35 cellular contexts compared by ENCODE assay signal in genomic region chr18:54962919-54963645, GRCh38. TPM values are rescaled to one million over a fixed set of nuclear protein-coding genes. Genes with fewer than 3 reads are reported as not detected.
"Had no signal": no experiment of that assay in that cellular context is flagged by ENCODE, and none has a peak within 500 bp of the region (broad histone marks: within the 10 kb centered on the region; RNA-seq: fewer than 3 reads in every experiment).

No MANE protein-coding gene starts in this region.

- H3K27ac ChIP-seq: adrenal gland, brain microvascular endothelial cell, coronary artery, dorsolateral prefrontal cortex, gastroesophageal sphincter, heart right ventricle, WERI-Rb-1 had no signal

- H3K27me3 ChIP-seq: brain microvascular endothelial cell had no signal

- H3K9me3 ChIP-seq: adrenal gland, gastroesophageal sphincter had no signal

- H3K9me3 Mint-ChIP-seq: activated CD4-positive, alpha-beta memory T cell treated with anti-CD3 and anti-CD28 coated beads for 36 hours; activated naive CD4-positive, alpha-beta T cell treated with anti-CD3 and anti-CD28 coated beads for 36 hours; activated naive CD4-positive, alpha-beta T cell treated with anti-CD3 and anti-CD28 coated beads, Interleukin-2, amount 50 U/mL, for 24 hours; activated naive CD8-positive, alpha-beta T cell treated with anti-CD3 and anti-CD28 coated beads for 36 hours; activated naive CD8-positive, alpha-beta T cell treated with anti-CD3 and anti-CD28 coated beads, Interleukin-2, amount 50 U/mL, for 24 hours; central memory CD8-positive, alpha-beta T cell; dendritic cell treated with granulocyte-macrophage colony-stimulating factor and Interleukin-4, amounts not matched to agents 40 ng/mL and 50 ng/mL, for 4 days; endodermal cell had no signal

- ATAC-seq: activated CD4-positive, alpha-beta T cell treated with anti-CD3 and anti-CD28 coated beads for 36 hours; activated CD8-positive, alpha-beta memory T cell treated with anti-CD3 and anti-CD28 coated beads, Interleukin-2, amount 10 ng/mL, durations not matched to agents 7 days and 5 days; activated CD8-positive, alpha-beta T cell treated with anti-CD3 and anti-CD28 coated beads, Interleukin-2, amount 10 ng/mL, durations not matched to agents 7 days and 5 days; activated naive CD8-positive, alpha-beta T cell treated with anti-CD3 and anti-CD28 coated beads, Interleukin-2, amount 50 U/mL, for 24 hours; esophagus mucosa; gastroesophageal sphincter; heart right ventricle; T-cell; T-helper 17 cell had no signal

- H3K4me1 Mint-ChIP-seq: activated CD4-positive, alpha-beta T cell treated with anti-CD3 and anti-CD28 coated beads for 36 hours; activated CD4-positive, alpha-beta T cell treated with anti-CD3 and anti-CD28 coated beads, Interleukin-2, amount 10 ng/mL, durations not matched to agents 24 days and 14 days; activated naive CD8-positive, alpha-beta T cell treated with anti-CD3 and anti-CD28 coated beads for 36 hours; activated naive CD8-positive, alpha-beta T cell treated with anti-CD3 and anti-CD28 coated beads, Interleukin-2, amount 50 U/mL, for 24 hours; central memory CD8-positive, alpha-beta T cell; endodermal cell had no signal

- DNase-seq: activated CD4-positive, alpha-beta memory T cell treated with anti-CD3 and anti-CD28 coated beads for 36 hours; activated CD4-positive, alpha-beta T cell treated with anti-CD3 and anti-CD28 coated beads for 36 hours; activated CD4-positive, alpha-beta T cell treated with anti-CD3 and anti-CD28 coated beads, Interleukin-2, amount 10 ng/mL, durations not matched to agents 24 days and 14 days; activated CD4-positive, CD25-positive, alpha-beta regulatory T cell; activated CD4-positive, CD25-positive, alpha-beta regulatory T cell treated with anti-CD3 and anti-CD28 coated beads, Interleukin-2, amount 50 U/mL, for 72 hours; activated CD8-positive, alpha-beta memory T cell treated with anti-CD3 and anti-CD28 coated beads, Interleukin-2, amount 10 ng/mL, durations not matched to agents 7 days and 5 days; activated CD8-positive, alpha-beta memory T cell treated with anti-CD3 and anti-CD28 coated beads, Interleukin-2, amount 50 U/mL, for 4 hours; activated CD8-positive, alpha-beta T cell treated with anti-CD3 and anti-CD28 coated beads, Interleukin-2, amount 10 ng/mL, durations not matched to agents 7 days and 5 days; activated effector memory CD4-positive, alpha-beta T cell treated with anti-CD3 and anti-CD28 coated beads, Interleukin-2, amount 50 U/mL, for 16 hours; activated naive CD4-positive, alpha-beta T cell treated with anti-CD3 and anti-CD28 coated beads for 36 hours; activated naive CD8-positive, alpha-beta T cell treated with anti-CD3 and anti-CD28 coated beads for 36 hours; activated naive CD8-positive, alpha-beta T cell treated with anti-CD3 and anti-CD28 coated beads, Interleukin-2, amount 50 U/mL, for 24 hours; activated T-cell treated with anti-CD3 and anti-CD28 coated beads, Interleukin-2, amount 50 U/mL, for 1 hour; activated T-cell treated with anti-CD3 and anti-CD28 coated beads, Interleukin-2, amount 50 U/mL, for 48 hours; adrenal gland; brain microvascular endothelial cell; dorsolateral prefrontal cortex; effector memory CD4-positive, alpha-beta T cell; endodermal cell; foreskin melanocyte; heart right ventricle; T-cell; T-helper 17 cell; T1000; WERI-Rb-1 had no signal

- H3K36me3 ChIP-seq: adrenal gland, brain microvascular endothelial cell, gastroesophageal sphincter, heart right ventricle, WERI-Rb-1 had no signal

- H3K27ac Mint-ChIP-seq: activated CD4-positive, alpha-beta memory T cell treated with anti-CD3 and anti-CD28 coated beads for 36 hours; activated CD4-positive, alpha-beta T cell treated with anti-CD3 and anti-CD28 coated beads for 36 hours; activated CD4-positive, alpha-beta T cell treated with anti-CD3 and anti-CD28 coated beads, Interleukin-2, amount 10 ng/mL, durations not matched to agents 24 days and 14 days; activated CD8-positive, alpha-beta memory T cell treated with anti-CD3 and anti-CD28 coated beads, Interleukin-2, amount 10 ng/mL, durations not matched to agents 7 days and 5 days; activated CD8-positive, alpha-beta T cell treated with anti-CD3 and anti-CD28 coated beads, Interleukin-2, amount 10 ng/mL, durations not matched to agents 7 days and 5 days; activated naive CD4-positive, alpha-beta T cell treated with anti-CD3 and anti-CD28 coated beads for 36 hours; activated naive CD4-positive, alpha-beta T cell treated with anti-CD3 and anti-CD28 coated beads, Interleukin-2, amount 50 U/mL, for 24 hours; activated naive CD8-positive, alpha-beta T cell treated with anti-CD3 and anti-CD28 coated beads for 36 hours; activated naive CD8-positive, alpha-beta T cell treated with anti-CD3 and anti-CD28 coated beads, Interleukin-2, amount 50 U/mL, for 24 hours; activated T-helper 1 cell treated with anti-CD3 and anti-CD28 coated beads, Interleukin-12 subunit alpha, Interleukin-12 subunit beta, Interleukin-2, Interleukin-4 antibody, amounts not matched to agents 30 ng/mL and 10 ng/mL and 1 ng/mL, durations not matched to agents 14 hours and 24 hours and 36 hours; activated T-helper 2 cell treated with anti-CD3 and anti-CD28 coated beads, Interferon-gamma antibody, Interleukin-2, Interleukin-4, amounts not matched to agents 10 μg/mL and 5 μg/mL and 100 μg/mL, durations not matched to agents 14 hours and 24 hours and 36 hours; dendritic cell treated with granulocyte-macrophage colony-stimulating factor and Interleukin-4, amounts not matched to agents 40 ng/mL and 50 ng/mL, for 4 days; endodermal cell; T-cell; T-helper 17 cell; T-helper 2 cell treated with Interferon-gamma antibody and Interleukin-4, amounts not matched to agents 5 μg/mL and 100 μg/mL, for 36 hours had no signal

- H3K4me3 ChIP-seq: adrenal gland, coronary artery, dorsolateral prefrontal cortex, gastroesophageal sphincter, heart right ventricle had no signal

- H3K36me3 Mint-ChIP-seq: activated CD4-positive, alpha-beta memory T cell treated with anti-CD3 and anti-CD28 coated beads for 36 hours; activated naive CD4-positive, alpha-beta T cell treated with anti-CD3 and anti-CD28 coated beads, Interleukin-2, amount 50 U/mL, for 24 hours; activated naive CD8-positive, alpha-beta T cell treated with anti-CD3 and anti-CD28 coated beads for 36 hours; T-cell had no signal

- H3K4me3 Mint-ChIP-seq: activated CD4-positive, alpha-beta memory T cell treated with anti-CD3 and anti-CD28 coated beads for 36 hours; activated CD4-positive, alpha-beta T cell treated with anti-CD3 and anti-CD28 coated beads for 36 hours; activated CD4-positive, alpha-beta T cell treated with anti-CD3 and anti-CD28 coated beads, Interleukin-2, amount 10 ng/mL, durations not matched to agents 24 days and 14 days; activated CD8-positive, alpha-beta memory T cell treated with anti-CD3 and anti-CD28 coated beads, Interleukin-2, amount 10 ng/mL, durations not matched to agents 7 days and 5 days; activated CD8-positive, alpha-beta T cell treated with anti-CD3 and anti-CD28 coated beads, Interleukin-2, amount 10 ng/mL, durations not matched to agents 7 days and 5 days; activated naive CD4-positive, alpha-beta T cell treated with anti-CD3 and anti-CD28 coated beads for 36 hours; activated naive CD4-positive, alpha-beta T cell treated with anti-CD3 and anti-CD28 coated beads, Interleukin-2, amount 50 U/mL, for 24 hours; activated naive CD8-positive, alpha-beta T cell treated with anti-CD3 and anti-CD28 coated beads for 36 hours; activated naive CD8-positive, alpha-beta T cell treated with anti-CD3 and anti-CD28 coated beads, Interleukin-2, amount 50 U/mL, for 24 hours; activated T-helper 1 cell treated with anti-CD3 and anti-CD28 coated beads, Interleukin-12 subunit alpha, Interleukin-12 subunit beta, Interleukin-2, Interleukin-4 antibody, amounts not matched to agents 30 ng/mL and 10 ng/mL and 1 ng/mL, durations not matched to agents 14 hours and 24 hours and 36 hours; central memory CD8-positive, alpha-beta T cell; dendritic cell treated with granulocyte-macrophage colony-stimulating factor and Interleukin-4, amounts not matched to agents 40 ng/mL and 50 ng/mL, for 4 days; endodermal cell; T-cell; T-helper 17 cell; T-helper 2 cell treated with Interferon-gamma antibody and Interleukin-4, amounts not matched to agents 5 μg/mL and 100 μg/mL, for 36 hours had no signal

RNA-seq across cellular contexts. Expression of gene CCDC68, which starts 3.8 kb away (rescaled TPM):
- total RNA-seq: activated CD4-positive, alpha-beta memory T cell treated with anti-CD3 and anti-CD28 coated beads for 36 hours; activated CD4-positive, alpha-beta T cell treated with anti-CD3 and anti-CD28 coated beads for 36 hours; activated CD4-positive, alpha-beta T cell treated with anti-CD3 and anti-CD28 coated beads, Interleukin-2, amount 10 ng/mL, durations not matched to agents 24 days and 14 days; activated CD8-positive, alpha-beta memory T cell treated with anti-CD3 and anti-CD28 coated beads for 36 hours; activated CD8-positive, alpha-beta memory T cell treated with anti-CD3 and anti-CD28 coated beads, Interleukin-2, amount 10 ng/mL, durations not matched to agents 7 days and 5 days; activated CD8-positive, alpha-beta T cell treated with anti-CD3 and anti-CD28 coated beads, Interleukin-2, amount 10 ng/mL, durations not matched to agents 7 days and 5 days; activated naive CD4-positive, alpha-beta T cell treated with anti-CD3 and anti-CD28 coated beads for 36 hours; activated naive CD8-positive, alpha-beta T cell treated with anti-CD3 and anti-CD28 coated beads for 36 hours; activated T-helper 1 cell treated with anti-CD3 and anti-CD28 coated beads, Interleukin-12 subunit alpha, Interleukin-12 subunit beta, Interleukin-2, Interleukin-4 antibody, amounts not matched to agents 30 ng/mL and 10 ng/mL and 1 ng/mL, durations not matched to agents 14 hours and 24 hours and 36 hours; activated T-helper 2 cell treated with anti-CD3 and anti-CD28 coated beads, Interferon-gamma antibody, Interleukin-2, Interleukin-4, amounts not matched to agents 10 μg/mL and 5 μg/mL and 100 μg/mL, durations not matched to agents 14 hours and 24 hours and 36 hours; T-helper 17 cell had no signal
